In genomic region chr17:64385187-64386083, GRCh38 we compare ENCODE assay signal across 1 cellular context.
TF ChIP-seq lines count a peak whose summit lies in the region.

No MANE protein-coding gene starts in this region.

TF ChIP-seq in HepG2, 621 proteins besides CTCF, POLR2A, EP300 and RAD21 (continued from another document and continues in another):
- TF ChIP-seq MLXIP (CRISPR knock-in tag; IDR thresholded peaks at IDR 0.05; ENCODE audit: borderline replicate concordance) (no peak), PHF20 (CRISPR knock-in tag; IDR thresholded peaks at IDR 0.05) (0 out of 2 replicates have a peak, but pooled peaks have one; percentile 40), ZFP82 (CRISPR knock-in tag; IDR thresholded peaks at IDR 0.05; ENCODE audit: borderline replicate concordance) (peak; percentile 31), ZNF501 (CRISPR knock-in tag; IDR thresholded peaks at IDR 0.05) (peak; percentile 85), REL (CRISPR knock-in tag; conservative IDR thresholded peaks at IDR 0.05) (no peak), ZNF724P (CRISPR knock-in tag; IDR thresholded peaks at IDR 0.05; ENCODE audit: borderline replicate concordance) (peak; percentile 91), IRF1 (CRISPR knock-in tag; IDR thresholded peaks at IDR 0.05; ENCODE audit: low read depth) (no peak), JARID2 (CRISPR knock-in tag; IDR thresholded peaks at IDR 0.05; ENCODE audit: insufficient replicate concordance) (peak; percentile 23), MIER2 (CRISPR knock-in tag; IDR thresholded peaks at IDR 0.05) (peak; percentile 73; the same call in 1 of the 2 replicates), MAFG (CRISPR knock-in tag; IDR thresholded peaks at IDR 0.05) (peak; percentile 87), MTF2 (CRISPR knock-in tag; IDR thresholded peaks at IDR 0.05; ENCODE audit: borderline replicate concordance) (no peak), GTF2F1 (IDR thresholded peaks at IDR 0.05; ENCODE audit: low read length) (no peak), RNF2 (conservative IDR thresholded peaks at IDR 0.05; ENCODE audit: low read depth) (no peak), ZNF816 (CRISPR knock-in tag; IDR thresholded peaks at IDR 0.05; ENCODE audit: borderline replicate concordance) (peak; percentile 91; the same call in 1 of the 2 replicates), ZNF792 (CRISPR knock-in tag; IDR thresholded peaks at IDR 0.05) (peak; percentile 90), SMC3 (IDR thresholded peaks at IDR 0.05; ENCODE audit: low read length) (0 out of 2 replicates have a peak, but pooled peaks have one; percentile 2), ZNF530 (CRISPR knock-in tag; IDR thresholded peaks at IDR 0.05; ENCODE audit: low read depth) (no peak), ZBTB2 (CRISPR knock-in tag; IDR thresholded peaks at IDR 0.05; ENCODE audit: low read depth) (no peak), GPBP1L1 (CRISPR knock-in tag; IDR thresholded peaks at IDR 0.05) (no peak), ZNF598 (CRISPR knock-in tag; IDR thresholded peaks at IDR 0.05; ENCODE audit: borderline replicate concordance) (peak; percentile 90), ZEB1 (IDR thresholded peaks at IDR 0.05; ENCODE audit: insufficient replicate concordance, low read depth) (peak; percentile 51), ZNF30 (CRISPR knock-in tag; IDR thresholded peaks at IDR 0.05) (no peak), ZNF788 (CRISPR knock-in tag; IDR thresholded peaks at IDR 0.05; ENCODE audit: borderline replicate concordance) (peak; percentile 69), STAT5B (CRISPR knock-in tag; IDR thresholded peaks at IDR 0.05) (no peak), HMGXB3 (CRISPR knock-in tag; IDR thresholded peaks at IDR 0.05; ENCODE audit: borderline replicate concordance) (0 out of 2 replicates have a peak, but pooled peaks have one; percentile 5), DNMT3B (CRISPR knock-in tag; conservative IDR thresholded peaks at IDR 0.05) (no peak; the same call in 1 of the 2 replicates), ARID4A (CRISPR knock-in tag; IDR thresholded peaks at IDR 0.05; ENCODE audit: borderline replicate concordance) (peak; percentile 76; the same call in 1 of the 2 replicates), IKZF4 (CRISPR knock-in tag; IDR thresholded peaks at IDR 0.05; ENCODE audit: borderline replicate concordance, low read depth, not compliant biosample characterization) (peak; percentile 83), ZNF253 (CRISPR knock-in tag; IDR thresholded peaks at IDR 0.05; ENCODE audit: borderline replicate concordance) (no peak; the same call in 1 of the 2 replicates), MEF2D (CRISPR knock-in tag; IDR thresholded peaks at IDR 0.05) (peak; percentile 100), ZBTB38 (CRISPR knock-in tag; IDR thresholded peaks at IDR 0.05) (peak; percentile 94)
- TF ChIP-seq, protein P1, sequence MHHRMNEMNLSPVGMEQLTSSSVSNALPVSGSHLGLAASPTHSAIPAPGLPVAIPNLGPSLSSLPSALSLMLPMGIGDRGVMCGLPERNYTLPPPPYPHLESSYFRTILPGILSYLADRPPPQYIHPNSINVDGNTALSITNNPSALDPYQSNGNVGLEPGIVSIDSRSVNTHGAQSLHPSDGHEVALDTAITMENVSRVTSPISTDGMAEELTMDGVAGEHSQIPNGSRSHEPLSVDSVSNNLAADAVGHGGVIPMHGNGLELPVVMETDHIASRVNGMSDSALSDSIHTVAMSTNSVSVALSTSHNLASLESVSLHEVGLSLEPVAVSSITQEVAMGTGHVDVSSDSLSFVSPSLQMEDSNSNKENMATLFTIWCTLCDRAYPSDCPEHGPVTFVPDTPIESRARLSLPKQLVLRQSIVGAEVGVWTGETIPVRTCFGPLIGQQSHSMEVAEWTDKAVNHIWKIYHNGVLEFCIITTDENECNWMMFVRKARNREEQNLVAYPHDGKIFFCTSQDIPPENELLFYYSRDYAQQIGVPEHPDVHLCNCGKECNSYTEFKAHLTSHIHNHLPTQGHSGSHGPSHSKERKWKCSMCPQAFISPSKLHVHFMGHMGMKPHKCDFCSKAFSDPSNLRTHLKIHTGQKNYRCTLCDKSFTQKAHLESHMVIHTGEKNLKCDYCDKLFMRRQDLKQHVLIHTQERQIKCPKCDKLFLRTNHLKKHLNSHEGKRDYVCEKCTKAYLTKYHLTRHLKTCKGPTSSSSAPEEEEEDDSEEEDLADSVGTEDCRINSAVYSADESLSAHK (CRISPR knock-in tag; IDR thresholded peaks at IDR 0.05; ENCODE audit: borderline replicate concordance) = no peak
- TF ChIP-seq, protein P2, sequence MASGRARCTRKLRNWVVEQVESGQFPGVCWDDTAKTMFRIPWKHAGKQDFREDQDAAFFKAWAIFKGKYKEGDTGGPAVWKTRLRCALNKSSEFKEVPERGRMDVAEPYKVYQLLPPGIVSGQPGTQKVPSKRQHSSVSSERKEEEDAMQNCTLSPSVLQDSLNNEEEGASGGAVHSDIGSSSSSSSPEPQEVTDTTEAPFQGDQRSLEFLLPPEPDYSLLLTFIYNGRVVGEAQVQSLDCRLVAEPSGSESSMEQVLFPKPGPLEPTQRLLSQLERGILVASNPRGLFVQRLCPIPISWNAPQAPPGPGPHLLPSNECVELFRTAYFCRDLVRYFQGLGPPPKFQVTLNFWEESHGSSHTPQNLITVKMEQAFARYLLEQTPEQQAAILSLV (CRISPR knock-in tag; IDR thresholded peaks at IDR 0.05; ENCODE audit: borderline replicate concordance) = peak; percentile 79
- TF ChIP-seq, protein P3, sequence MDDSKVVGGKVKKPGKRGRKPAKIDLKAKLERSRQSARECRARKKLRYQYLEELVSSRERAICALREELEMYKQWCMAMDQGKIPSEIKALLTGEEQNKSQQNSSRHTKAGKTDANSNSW (CRISPR knock-in tag; IDR thresholded peaks at IDR 0.05; ENCODE audit: borderline replicate concordance) = peak; percentile 46; the same call in 1 of the 2 replicates
- TF ChIP-seq, protein P4, sequence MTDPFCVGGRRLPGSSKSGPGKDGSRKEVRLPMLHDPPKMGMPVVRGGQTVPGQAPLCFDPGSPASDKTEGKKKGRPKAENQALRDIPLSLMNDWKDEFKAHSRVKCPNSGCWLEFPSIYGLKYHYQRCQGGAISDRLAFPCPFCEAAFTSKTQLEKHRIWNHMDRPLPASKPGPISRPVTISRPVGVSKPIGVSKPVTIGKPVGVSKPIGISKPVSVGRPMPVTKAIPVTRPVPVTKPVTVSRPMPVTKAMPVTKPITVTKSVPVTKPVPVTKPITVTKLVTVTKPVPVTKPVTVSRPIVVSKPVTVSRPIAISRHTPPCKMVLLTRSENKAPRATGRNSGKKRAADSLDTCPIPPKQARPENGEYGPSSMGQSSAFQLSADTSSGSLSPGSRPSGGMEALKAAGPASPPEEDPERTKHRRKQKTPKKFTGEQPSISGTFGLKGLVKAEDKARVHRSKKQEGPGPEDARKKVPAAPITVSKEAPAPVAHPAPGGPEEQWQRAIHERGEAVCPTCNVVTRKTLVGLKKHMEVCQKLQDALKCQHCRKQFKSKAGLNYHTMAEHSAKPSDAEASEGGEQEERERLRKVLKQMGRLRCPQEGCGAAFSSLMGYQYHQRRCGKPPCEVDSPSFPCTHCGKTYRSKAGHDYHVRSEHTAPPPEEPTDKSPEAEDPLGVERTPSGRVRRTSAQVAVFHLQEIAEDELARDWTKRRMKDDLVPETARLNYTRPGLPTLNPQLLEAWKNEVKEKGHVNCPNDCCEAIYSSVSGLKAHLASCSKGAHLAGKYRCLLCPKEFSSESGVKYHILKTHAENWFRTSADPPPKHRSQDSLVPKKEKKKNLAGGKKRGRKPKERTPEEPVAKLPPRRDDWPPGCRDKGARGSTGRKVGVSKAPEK (CRISPR knock-in tag; IDR thresholded peaks at IDR 0.05; ENCODE audit: borderline replicate concordance) = no peak
